In genomic region chr17:17724307-17724921, GRCh38 we compare ENCODE assay signal across 9 cellular contexts. TPM values are rescaled to one million over a fixed set of nuclear protein-coding genes. Genes with fewer than 3 reads are reported as not detected.
DNase-seq lines count a peak whose midpoint lies in the region; ATAC-seq and TF ChIP-seq lines count a peak whose summit lies in the region.
"Had no signal": no experiment of that assay in that cellular context is flagged by ENCODE, and none has a peak within 500 bp of the region (broad histone marks: within the 10 kb centered on the region; RNA-seq: fewer than 3 reads in every experiment).

No MANE protein-coding gene starts in this region.

- H3K4me3 ChIP-seq in WERI-Rb-1 (ENCODE audit: low read depth, low read length) (peak overlapping the region; percentile 78), psoas muscle (peak overlapping the region; percentile 63)

- DNase-seq in Right ventricle myocardium inferior (ENCODE audit: missing footprints) (peak; percentile 63), cardiac septum (ENCODE audit: low spot score) (no peak), WERI-Rb-1 (peak; percentile 55), foreskin melanocyte (peak; percentile 47), psoas muscle (peak in 1 of 2 donors; percentile 60), midbrain (lab: John Stamatoyannopoulos, UW) (no peak)

- ATAC-seq in Right ventricle myocardium inferior (peak; percentile 30), psoas muscle (no peak), HG03469 (IDR thresholded peaks at IDR 0.05; ENCODE audit: unreplicated experiment) (no peak), HG03565 (IDR thresholded peaks at IDR 0.05; ENCODE audit: unreplicated experiment) (no peak)

- intact Hi-C loops in Right ventricle myocardium inferior (cut with DNase I): no loop called here
- intact Hi-C loops in cardiac septum (cut with DNase I): no loop called here
- intact Hi-C loops in psoas muscle (cut with DNase I): no loop called here

- H3K4me1 ChIP-seq in psoas muscle: no peaks in the 10 kb centered on the region

- H3K27ac ChIP-seq in WERI-Rb-1 (peak overlapping the region; percentile 92), psoas muscle (no peak overlapping the region)
- H3K27ac ChIP-seq: epithelial cell of prostate had no signal

- 30 to 64% (median 40%) methylated on average over 36 to 46 of the region's 46 CpGs for WGBS in psoas muscle, 3 donors

- H3K36me3 ChIP-seq in WERI-Rb-1 (peaks cover 28% of the 10 kb centered on the region), psoas muscle (ENCODE audit: insufficient read depth in 1 of 2, low read depth in 1 of 2) (no peaks in the 10 kb centered on the region)

- H3K27me3 ChIP-seq in WERI-Rb-1 (ENCODE audit: insufficient read depth, low read depth, severe bottlenecking) (no peaks in the 10 kb centered on the region), psoas muscle (ENCODE audit: insufficient read depth in 3 of 3, low read length in 2 of 3) (no peaks in the 10 kb centered on the region)

- TF ChIP-seq CTCF in WERI-Rb-1 (IDR thresholded peaks at IDR 0.05; ENCODE audit: low read depth, low read length) (no peak), psoas muscle (IDR thresholded peaks at IDR 0.05) (no peak)

- H3K9me3 ChIP-seq in WERI-Rb-1 (ENCODE audit: severe bottlenecking) (no peaks in the 10 kb centered on the region), psoas muscle (no peaks in the 10 kb centered on the region)

RNA-seq across cellular contexts. Expression of gene RAI1, which starts 43.2 kb away (rescaled TPM):
- total RNA-seq in Right ventricle myocardium inferior (31.9 TPM), cardiac septum (28.8 TPM), psoas muscle (1 to 10 TPM; 6.8 to 7.9 (median 7.2) TPM)
- 1 to 10 TPM; 4.0 to 9.0 (median 6.6) TPM for polyA plus RNA-seq in psoas muscle

Comparison
In these comparisons a context has a peak if more than half of its experiments do, and no peak if none do; other contexts are left out.
1. DNase-seq: peak in Right ventricle myocardium inferior (single experiment), WERI-Rb-1 (single experiment) and foreskin melanocyte (single experiment); none in cardiac septum (single experiment) and midbrain (single experiment).